ENCODE assay signal across 9 cellular contexts in genomic region chr5:35319231-35320002, GRCh38.
DNase-seq lines count a peak whose midpoint lies in the region; ATAC-seq, FAIRE-seq and TF ChIP-seq lines count a peak whose summit lies in the region.
"Had no signal": no experiment of that assay in that cellular context is flagged by ENCODE, and none has a peak within 500 bp of the region (broad histone marks: within the 10 kb centered on the region; RNA-seq: fewer than 3 reads in every experiment).

No MANE protein-coding gene starts in this region.

- H3K27ac Mint-ChIP-seq in memory B cell, result peak overlapping the region; percentile 95

- H3K36me3 Mint-ChIP-seq in memory B cell, result no peaks in the 10 kb centered on the region

- no peak overlapping the region for H3K4me3 ChIP-seq in aorta (ENCODE audit: low read length in 2 of 2)
- H3K4me3 ChIP-seq: SJSA1 had no signal

- H3K4me3 Mint-ChIP-seq in memory B cell, result no peak overlapping the region

- no peaks in the 10 kb centered on the region for H3K4me1 ChIP-seq in aorta (ENCODE audit: control insufficient read depth in 1 of 2, insufficient read depth in 2 of 2, low read length in 2 of 2)
- H3K4me1 ChIP-seq: SJSA1 had no signal

- no peaks in the 10 kb centered on the region for H3K9me3 ChIP-seq in aorta (ENCODE audit: control insufficient read depth, low read length)
- H3K9me3 ChIP-seq: SJSA1 had no signal

- WGBS in aorta, 2 donors, result 53 to 67% methylated on average over 5 of the region's 5 CpGs

- peaks cover 2% of the 10 kb centered on the region for H3K9me3 Mint-ChIP-seq in memory B cell

- DNase-seq in GM13976 (ENCODE audit: low spot score) (peak; percentile 72), HTR-8/SVneo (ENCODE audit: insufficient read length, low spot score) (peak; percentile 59), memory B cell (ENCODE audit: low spot score in 2 of 2) (peak; percentile 40 to 76), aorta (peak; percentile 78 to 87), G401 (ENCODE audit: low spot score) (no peak), SK-N-DZ (ENCODE audit: low spot score) (no peak)
- peak; percentile 81 to 83 for DNase-seq in activated T-cell treated with anti-CD3 and anti-CD28 coated beads, Interleukin-2, amount 50 U/mL, for 48 hours

- in situ Hi-C loops in GM13976 (cut with MboI; ENCODE audit: low sequenced_read_pairs, unreplicated experiment) (no loop called here), G401 (cut with HindIII; ENCODE audit: low sequenced_read_pairs) (no loop called here)

- H3K27me3 Mint-ChIP-seq in memory B cell, result no peaks in the 10 kb centered on the region

- H3K4me1 Mint-ChIP-seq in memory B cell, result no peaks in the 10 kb centered on the region

- TF ChIP-seq CTCF in GM13976 (IDR thresholded peaks at IDR 0.05; ENCODE audit: borderline replicate concordance, control extremely low read depth, extremely low read depth, insufficient read depth, missing control alignments), result no peak

- ATAC-seq in GM21529 (IDR thresholded peaks at IDR 0.05; ENCODE audit: unreplicated experiment) (peak; percentile 97), memory B cell (ENCODE audit: low read depth) (peak; percentile 96), aorta (ENCODE audit: low FRiP score) (no peak)

- no peak overlapping the region for H3K27ac ChIP-seq in aorta (ENCODE audit: low read depth in 1 of 2, low read length in 2 of 2)
- H3K27ac ChIP-seq: SJSA1 had no signal

- H3K36me3 ChIP-seq in aorta (ENCODE audit: control insufficient read depth in 1 of 2, insufficient read depth in 2 of 2, low read length in 1 of 2), result no peaks in the 10 kb centered on the region
- H3K36me3 ChIP-seq: SJSA1 had no signal

- no peaks in the 10 kb centered on the region for H3K27me3 ChIP-seq in aorta (ENCODE audit: control insufficient read depth in 1 of 2, insufficient read depth in 2 of 2, low read length in 1 of 2)
- H3K27me3 ChIP-seq: SJSA1 had no signal

- no peak for FAIRE-seq in HTR-8/SVneo (lab: Jason Lieb, UNC)

- intact Hi-C loops in aorta (cut with DNase I), result no loop called here

Comparison
In these comparisons a context has a peak if more than half of its experiments do, and no peak if none do; other contexts are left out.
1. DNase-seq: peak in GM13976 (single experiment), HTR-8/SVneo (single experiment), activated T-cell treated with anti-CD3 and anti-CD28 coated beads, Interleukin-2, amount 50 U/mL, for 48 hours (2 of 2), memory B cell (2 of 2) and aorta (2 of 2); none in G401 (single experiment) and SK-N-DZ (single experiment).